8 cellular contexts compared by ENCODE assay signal in genomic region chr6:41182069-41183034, GRCh38. TPM values are rescaled to one million over a fixed set of nuclear protein-coding genes. Genes with fewer than 3 reads are reported as not detected.
A peak's percentile ranks its signal among the peaks of the same experiment; 100 is the strongest.
DNase-seq lines count a peak whose midpoint lies in the region; ATAC-seq, FAIRE-seq and TF ChIP-seq lines count a peak whose summit lies in the region.

No MANE protein-coding gene starts in this region.

- no peaks in the 10 kb centered on the region for H3K9me3 ChIP-seq in pancreas

- no peak overlapping the region for H3K4me3 Mint-ChIP-seq in activated CD8-positive, alpha-beta T cell treated with anti-CD3 and anti-CD28 coated beads, Interleukin-2, amount 10 ng/mL, durations not matched to agents 7 days and 5 days

- TF ChIP-seq CTCF in fibroblast of villous mesenchyme (IDR thresholded peaks at IDR 0.05; ENCODE audit: insufficient read depth, low read depth, low read length) (peak; percentile 76), pancreas (IDR thresholded peaks at IDR 0.05) (peak in 3 of 4 donors; percentile 23 to 40 (median 36))

- peaks cover 6% of the 10 kb centered on the region for H3K27me3 Mint-ChIP-seq in activated CD8-positive, alpha-beta T cell treated with anti-CD3 and anti-CD28 coated beads, Interleukin-2, amount 10 ng/mL, durations not matched to agents 7 days and 5 days (ENCODE audit: low read depth)

- ATAC-seq in HG03342 (IDR thresholded peaks at IDR 0.05; ENCODE audit: unreplicated experiment) (peak; percentile 56), pancreas (peak in 3 of 4 donors; percentile 80 to 89 (median 87)), GM18517 (IDR thresholded peaks at IDR 0.05; ENCODE audit: unreplicated experiment) (no peak)
- ATAC-seq in activated CD8-positive, alpha-beta T cell treated with anti-CD3 and anti-CD28 coated beads, Interleukin-2, amount 10 ng/mL, durations not matched to agents 7 days and 5 days = peak; percentile 98

- CTCF ChIA-PET in activated CD8-positive, alpha-beta T cell treated with anti-CD3 and anti-CD28 coated beads, Interleukin-2, amount 10 ng/mL, durations not matched to agents 7 days and 5 days (lab: Charles Lee) = interaction anchor here (0.6 to 4.2 kb wide), 52 partner anchors 9 to 244 kb away, joined by 3 to 27 read pairs (median 6); partner anchors contain the start of genes NFYA, OARD1, TREML2 and TSPO2

- peak overlapping the region in 1 of 4 donors; percentile 42 for H3K27ac ChIP-seq in pancreas

- DNase-seq in GM04504 (ENCODE audit: low read depth) = peak; percentile 16
- peak; percentile 1 for DNase-seq in NCI-H774 (lab: John Stamatoyannopoulos, UW)
- peak; percentile 79 for DNase-seq in activated CD8-positive, alpha-beta T cell treated with anti-CD3 and anti-CD28 coated beads, Interleukin-2, amount 10 ng/mL, durations not matched to agents 7 days and 5 days
- peak; percentile 62 for DNase-seq in fibroblast of villous mesenchyme (ENCODE audit: low read depth)
- DNase-seq in pancreas = peak in 2 of 6 donors; percentile 22 to 30
- DNase-seq in frontal cortex (ENCODE audit: low spot score in 2 of 2) = no peak

- no peaks in the 10 kb centered on the region for H3K9me3 Mint-ChIP-seq in activated CD8-positive, alpha-beta T cell treated with anti-CD3 and anti-CD28 coated beads, Interleukin-2, amount 10 ng/mL, durations not matched to agents 7 days and 5 days (ENCODE audit: insufficient read depth)

- H3K36me3 Mint-ChIP-seq in activated CD8-positive, alpha-beta T cell treated with anti-CD3 and anti-CD28 coated beads, Interleukin-2, amount 10 ng/mL, durations not matched to agents 7 days and 5 days (ENCODE audit: low read depth) = no peaks in the 10 kb centered on the region

- 68 to 76% methylated on average over 4 of the region's 4 CpGs for WGBS in pancreas, 2 donors

- H3K4me1 Mint-ChIP-seq in activated CD8-positive, alpha-beta T cell treated with anti-CD3 and anti-CD28 coated beads, Interleukin-2, amount 10 ng/mL, durations not matched to agents 7 days and 5 days (ENCODE audit: low read depth) = peaks cover 40% of the 10 kb centered on the region

- FAIRE-seq in pancreas (lab: Jason Lieb, UNC) (no peak), frontal cortex (lab: Jason Lieb, UNC) (no peak)

- no peaks in the 10 kb centered on the region for H3K27me3 ChIP-seq in pancreas

- no peaks in the 10 kb centered on the region for H3K36me3 ChIP-seq in pancreas

- H3K27ac Mint-ChIP-seq in activated CD8-positive, alpha-beta T cell treated with anti-CD3 and anti-CD28 coated beads, Interleukin-2, amount 10 ng/mL, durations not matched to agents 7 days and 5 days = peak overlapping the region; percentile 53

- H3K4me3 ChIP-seq in fibroblast of villous mesenchyme (ENCODE audit: low read depth, low read length) (no peak overlapping the region), pancreas (no peak overlapping the region)

- intact Hi-C loops in pancreas (cut with DNase I) = no loop called here

- H3K4me1 ChIP-seq in pancreas = no peaks in the 10 kb centered on the region

- POLR2A ChIA-PET in activated CD8-positive, alpha-beta T cell treated with anti-CD3 and anti-CD28 coated beads, Interleukin-2, amount 10 ng/mL, durations not matched to agents 7 days and 5 days (lab: Charles Lee) = interaction anchor here (0.8 to 1.2 kb wide), 2 partner anchors 18 to 106 kb away, joined by 3 to 4 read pairs; partner anchors contain the start of gene TREML2

RNA-seq across cellular contexts. Expression of gene TREML2, which starts 18.6 kb away (rescaled TPM):
- total RNA-seq in activated CD8-positive, alpha-beta T cell treated with anti-CD3 and anti-CD28 coated beads, Interleukin-2, amount 10 ng/mL, durations not matched to agents 7 days and 5 days = 10 to 100 TPM; 23.5 to 24.9 TPM
- total RNA-seq in fibroblast of villous mesenchyme = not detected in 2 replicates
- total RNA-seq in pancreas = under 1 TPM in 2 of 6 donors, not detected in 4; 0.09 to 0.12 TPM
- not detected for polyA plus RNA-seq in pancreas
- total RNA-seq in frontal cortex = under 0.01 TPM

RNA-seq across cellular contexts. Expression of gene TREM2, which starts 19.4 kb away (rescaled TPM):
- total RNA-seq in activated CD8-positive, alpha-beta T cell treated with anti-CD3 and anti-CD28 coated beads, Interleukin-2, amount 10 ng/mL, durations not matched to agents 7 days and 5 days = not detected
- total RNA-seq in fibroblast of villous mesenchyme (not detected in 2 replicates), pancreas (10 to 100 TPM in 1 of 6 donors, 1 to 10 TPM in 3, under 1 TPM in 2; 0.59 to 27.1 (median 2.1) TPM), frontal cortex (4.9 TPM)
- 1 to 10 TPM; 1.5 to 2.1 TPM for polyA plus RNA-seq in pancreas

RNA-seq across cellular contexts. Expression of gene TREML1, which starts 28.2 kb away (rescaled TPM):
- not detected for total RNA-seq in activated CD8-positive, alpha-beta T cell treated with anti-CD3 and anti-CD28 coated beads, Interleukin-2, amount 10 ng/mL, durations not matched to agents 7 days and 5 days
- total RNA-seq in fibroblast of villous mesenchyme = not detected in 2 replicates
- under 1 TPM in 2 of 6 donors, not detected in 4; 0.28 to 0.84 TPM for total RNA-seq in pancreas
- under 1 TPM; 0.19 to 0.28 TPM for polyA plus RNA-seq in pancreas
- 0.41 TPM for total RNA-seq in frontal cortex

RNA-seq across cellular contexts. Expression of gene TREML4, which starts 45.8 kb away (rescaled TPM):
- not detected for total RNA-seq in activated CD8-positive, alpha-beta T cell treated with anti-CD3 and anti-CD28 coated beads, Interleukin-2, amount 10 ng/mL, durations not matched to agents 7 days and 5 days
- not detected in 2 replicates for total RNA-seq in fibroblast of villous mesenchyme
- total RNA-seq in pancreas = not detected
- polyA plus RNA-seq in pancreas = not detected
- not detected for total RNA-seq in frontal cortex

Comparison
In these comparisons a context has a peak if more than half of its experiments do, and no peak if none do; other contexts are left out.
1. DNase-seq: peak in GM04504 (single experiment), NCI-H774 (single experiment), activated CD8-positive, alpha-beta T cell treated with anti-CD3 and anti-CD28 coated beads, Interleukin-2, amount 10 ng/mL, durations not matched to agents 7 days and 5 days (single experiment) and fibroblast of villous mesenchyme (single experiment); none in frontal cortex (0 of 2).
2. RNA of gene TREML2, which starts 18.6 kb away (total RNA-seq): 23.5 to 24.9 TPM in activated CD8-positive, alpha-beta T cell treated with anti-CD3 and anti-CD28 coated beads, Interleukin-2, amount 10 ng/mL, durations not matched to agents 7 days and 5 days; 0.09 to 0.12 TPM in pancreas, not detected in fibroblast of villous mesenchyme and under 0.01 TPM in frontal cortex (single experiment); every median in the first group is over 10 times any median in the second.